Comparison of ENCODE assay signal across 18 cellular contexts in the genomic region with DNA sequence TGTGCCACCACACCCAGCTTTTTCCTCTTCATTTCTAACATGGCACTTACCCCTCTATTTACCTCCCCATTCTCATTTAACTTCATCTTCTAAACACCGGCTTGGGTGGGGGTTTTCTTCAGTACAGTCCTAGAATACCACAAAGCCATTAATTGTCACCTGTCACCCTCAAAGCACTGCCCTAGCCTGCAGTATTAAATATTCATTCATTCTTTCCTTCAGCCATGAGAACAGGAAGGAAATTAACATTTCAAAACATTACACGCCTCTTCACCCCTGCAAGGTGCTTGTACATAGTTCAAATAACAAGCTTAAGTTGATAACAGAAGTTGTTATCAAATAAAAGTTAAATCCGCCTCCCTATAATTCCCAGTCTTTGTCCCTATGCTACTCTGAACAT. TPM values are rescaled to one million over a fixed set of nuclear protein-coding genes. Genes with fewer than 3 reads are reported as not detected.
A peak's percentile ranks its signal among the peaks of the same experiment; 100 is the strongest.
DNase-seq lines count a peak whose midpoint lies in the region; ATAC-seq and TF ChIP-seq lines count a peak whose summit lies in the region.
"Had no signal": no experiment of that assay in that cellular context is flagged by ENCODE, and none has a peak within 500 bp of the region (broad histone marks: within the 10 kb centered on the region; RNA-seq: fewer than 3 reads in every experiment).

No MANE protein-coding gene starts in this region.

- CTCF ChIA-PET in T-cell (lab: Charles Lee) = no interaction called here

- TF ChIP-seq CTCF in GM20000 (IDR thresholded peaks at IDR 0.05; ENCODE audit: extremely low read depth, missing control alignments) = no peak

- H3K4me1 Mint-ChIP-seq in T-cell = peaks cover 22 to 29% (median 24%) of the 10 kb centered on the region in 3 donors
- peaks cover 41% of the 10 kb centered on the region for H3K4me1 Mint-ChIP-seq in dendritic cell treated with granulocyte-macrophage colony-stimulating factor and Interleukin-4, amounts not matched to agents 40 ng/mL and 50 ng/mL, for 4 days (ENCODE audit: low read depth)
- H3K4me1 Mint-ChIP-seq in stimulated activated naive B cell treated with anti-CD40 and anti-IgM and Interleukin-4, amounts not matched to agents 10 μg/mL and 1 μg/mL and 100 μg/mL, for 72 hours = peaks cover 22 to 31% of the 10 kb centered on the region in 2 donors
- H3K4me1 Mint-ChIP-seq in T-helper 2 cell treated with Interferon-gamma antibody and Interleukin-4, amounts not matched to agents 5 μg/mL and 100 μg/mL, for 36 hours (ENCODE audit: low read depth) = peaks cover 21% of the 10 kb centered on the region

- no peaks in the 10 kb centered on the region for H3K36me3 Mint-ChIP-seq in T-cell
- peaks cover 12% of the 10 kb centered on the region for H3K36me3 Mint-ChIP-seq in dendritic cell treated with granulocyte-macrophage colony-stimulating factor and Interleukin-4, amounts not matched to agents 40 ng/mL and 50 ng/mL, for 4 days (ENCODE audit: low read depth)
- peaks cover 0 to 4% of the 10 kb centered on the region in 2 donors for H3K36me3 Mint-ChIP-seq in stimulated activated naive B cell treated with anti-CD40 and anti-IgM and Interleukin-4, amounts not matched to agents 10 μg/mL and 1 μg/mL and 100 μg/mL, for 72 hours
- H3K36me3 Mint-ChIP-seq in T-helper 2 cell treated with Interferon-gamma antibody and Interleukin-4, amounts not matched to agents 5 μg/mL and 100 μg/mL, for 36 hours (ENCODE audit: low read depth) = peaks cover 5% of the 10 kb centered on the region

- intact Hi-C loops in dendritic cell treated with granulocyte-macrophage colony-stimulating factor and Interleukin-4, amounts not matched to agents 40 ng/mL and 50 ng/mL, for 4 days (cut with micrococcal nuclease) = no loop called here

- H3K27ac Mint-ChIP-seq in T-cell = peak overlapping the region; percentile 54 to 74
- peak overlapping the region; percentile 57 for H3K27ac Mint-ChIP-seq in dendritic cell treated with granulocyte-macrophage colony-stimulating factor and Interleukin-4, amounts not matched to agents 40 ng/mL and 50 ng/mL, for 4 days
- peak overlapping the region; percentile 82 for H3K27ac Mint-ChIP-seq in stimulated activated naive B cell treated with anti-CD40 and anti-IgM and Interleukin-4, amounts not matched to agents 10 μg/mL and 1 μg/mL and 100 μg/mL, for 72 hours
- H3K27ac Mint-ChIP-seq in T-helper 2 cell treated with Interferon-gamma antibody and Interleukin-4, amounts not matched to agents 5 μg/mL and 100 μg/mL, for 36 hours = no peak overlapping the region

- peak overlapping the region in 1 of 3 donors; percentile 50 for H3K4me3 Mint-ChIP-seq in T-cell
- no peak overlapping the region for H3K4me3 Mint-ChIP-seq in dendritic cell treated with granulocyte-macrophage colony-stimulating factor and Interleukin-4, amounts not matched to agents 40 ng/mL and 50 ng/mL, for 4 days
- H3K4me3 Mint-ChIP-seq in stimulated activated naive B cell treated with anti-CD40 and anti-IgM and Interleukin-4, amounts not matched to agents 10 μg/mL and 1 μg/mL and 100 μg/mL, for 72 hours = no peak overlapping the region
- H3K4me3 Mint-ChIP-seq in T-helper 2 cell treated with Interferon-gamma antibody and Interleukin-4, amounts not matched to agents 5 μg/mL and 100 μg/mL, for 36 hours = no peak overlapping the region

- peaks cover 0 to 6% of the 10 kb centered on the region in 2 donors for H3K27me3 Mint-ChIP-seq in T-cell
- peaks cover 11% of the 10 kb centered on the region for H3K27me3 Mint-ChIP-seq in dendritic cell treated with granulocyte-macrophage colony-stimulating factor and Interleukin-4, amounts not matched to agents 40 ng/mL and 50 ng/mL, for 4 days
- no peaks in the 10 kb centered on the region for H3K27me3 Mint-ChIP-seq in stimulated activated naive B cell treated with anti-CD40 and anti-IgM and Interleukin-4, amounts not matched to agents 10 μg/mL and 1 μg/mL and 100 μg/mL, for 72 hours
- H3K27me3 Mint-ChIP-seq in T-helper 2 cell treated with Interferon-gamma antibody and Interleukin-4, amounts not matched to agents 5 μg/mL and 100 μg/mL, for 36 hours (ENCODE audit: low read depth) = peaks cover 18% of the 10 kb centered on the region

- POLR2A ChIA-PET in T-cell (lab: Charles Lee) = no interaction called here

- peak; percentile 29 for DNase-seq in NOMO-1 treated with DMSO at 0.1 percent for 48 hours (lab: John Stamatoyannopoulos, UW; ENCODE audit: unreplicated experiment)
- DNase-seq in NOMO-1 treated with dmso at 0.1 percent for 144 hours (lab: John Stamatoyannopoulos, UW; ENCODE audit: unreplicated experiment) = no peak
- DNase-seq in T-cell = no peak
- DNase-seq in stimulated activated naive B cell treated with anti-CD40 and anti-IgM and Interleukin-4, amounts not matched to agents 10 μg/mL and 1 μg/mL and 100 μg/mL, for 72 hours = no peak
- DNase-seq in T-helper 2 cell treated with Interferon-gamma antibody and Interleukin-4, amounts not matched to agents 5 μg/mL and 100 μg/mL, for 36 hours (ENCODE audit: low spot score) = no peak
- no peak for DNase-seq in GM20000 (ENCODE audit: low spot score)
- DNase-seq: DMS79, MG63, NCI-H1092 treated with DMSO at 0.1 percent for 48 hours, NCI-H1694, NCI-H2107, NCI-H226, NCI-H526 treated with DMSO at 0.1 percent for 48 hours had no signal

- no peaks in the 10 kb centered on the region for H3K9me3 Mint-ChIP-seq in T-cell
- H3K9me3 Mint-ChIP-seq in dendritic cell treated with granulocyte-macrophage colony-stimulating factor and Interleukin-4, amounts not matched to agents 40 ng/mL and 50 ng/mL, for 4 days = peaks cover 11% of the 10 kb centered on the region
- H3K9me3 Mint-ChIP-seq in stimulated activated naive B cell treated with anti-CD40 and anti-IgM and Interleukin-4, amounts not matched to agents 10 μg/mL and 1 μg/mL and 100 μg/mL, for 72 hours = peaks cover 5% of the 10 kb centered on the region in 2 donors
- peaks cover 14% of the 10 kb centered on the region for H3K9me3 Mint-ChIP-seq in T-helper 2 cell treated with Interferon-gamma antibody and Interleukin-4, amounts not matched to agents 5 μg/mL and 100 μg/mL, for 36 hours

- peak in 2 of 4 experiments; percentile 32 to 55 for ATAC-seq in T-cell (replicated peaks in 1 of 4)
- peak in 1 of 2 donors; percentile 47 for ATAC-seq in stimulated activated naive B cell treated with anti-CD40 and anti-IgM and Interleukin-4, amounts not matched to agents 10 μg/mL and 1 μg/mL and 100 μg/mL, for 72 hours (replicated peaks)
- ATAC-seq in HG03457 (IDR thresholded peaks at IDR 0.05; ENCODE audit: unreplicated experiment) = no peak

RNA-seq across cellular contexts. Expression of gene VPS37C, which starts 10.7 kb away (rescaled TPM):
- total RNA-seq in T-cell = 1 to 10 TPM; 3.3 to 7.9 (median 7.3) TPM

RNA-seq across cellular contexts. Expression of gene PGA3, which starts 31.4 kb away (rescaled TPM):
- total RNA-seq in T-cell = not detected
- total RNA-seq: G401, H1, SJSA1 had no signal

RNA-seq across cellular contexts. Expression of gene PGA4, which starts 50.2 kb away (rescaled TPM):
- not detected for total RNA-seq in T-cell
- total RNA-seq: G401, H1, SJSA1 had no signal
